21 cellular contexts compared by ENCODE assay signal in the genomic region with DNA sequence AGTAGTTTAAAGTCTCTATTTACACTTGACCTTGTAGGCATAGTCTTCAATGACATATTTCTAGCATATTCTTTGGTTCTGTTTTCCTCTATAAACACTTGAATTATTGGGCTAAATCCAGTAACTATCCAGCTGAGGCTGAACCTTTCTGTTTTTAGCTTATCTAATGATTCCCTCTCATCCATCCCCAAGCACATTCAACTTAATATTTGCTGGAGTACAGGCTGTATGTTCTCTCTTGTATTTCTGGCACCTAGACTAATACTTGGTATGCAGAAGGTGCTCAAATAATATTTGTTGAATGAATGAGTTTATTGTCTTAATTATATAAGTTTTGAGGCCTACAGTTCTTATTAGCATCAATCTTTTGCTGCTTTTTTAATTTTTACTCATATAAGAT.
"Had no signal": no experiment of that assay in that cellular context is flagged by ENCODE, and none has a peak within 500 bp of the region (broad histone marks: within the 10 kb centered on the region; RNA-seq: fewer than 3 reads in every experiment).

No MANE protein-coding gene starts in this region.

- H3K9me3 Mint-ChIP-seq: immature natural killer cell, mesothelial cell of epicardium, naive B cell had no signal

- H3K27ac Mint-ChIP-seq: mesothelial cell of epicardium had no signal

- ATAC-seq: foreskin keratinocyte, gastroesophageal sphincter, left lung, lower lobe of right lung, mucosa of descending colon had no signal

- H3K4me3 Mint-ChIP-seq: immature natural killer cell, mesothelial cell of epicardium, naive B cell had no signal

- DNase-seq: dermis blood vessel endothelial cell; dorsolateral prefrontal cortex; effector CD4-positive, alpha-beta T cell; effector memory CD4-positive, alpha-beta T cell; foreskin keratinocyte; heart left ventricle; hypothalamus; immature natural killer cell; islet precursor cell; kidney; kidney glomerular epithelial cell; left lung; lower lobe of right lung; mesenchymal stem cell; mucosa of descending colon; naive B cell had no signal

- H3K9me3 ChIP-seq: esophagus muscularis mucosa, gastroesophageal sphincter, heart left ventricle, left lung, lower lobe of right lung, mucosa of descending colon had no signal

- H3K27ac ChIP-seq: coronary artery, dorsolateral prefrontal cortex, esophagus muscularis mucosa, foreskin keratinocyte, gastroesophageal sphincter, heart left ventricle, hepatocyte, left lung, lower lobe of right lung had no signal

- H3K4me1 ChIP-seq: foreskin keratinocyte, left lung, lower lobe of right lung had no signal

- H3K4me3 ChIP-seq: coronary artery, dorsolateral prefrontal cortex, esophagus muscularis mucosa, gastroesophageal sphincter, heart left ventricle, hepatocyte, left lung, lower lobe of right lung, mucosa of descending colon had no signal

- H3K27me3 ChIP-seq: dorsolateral prefrontal cortex, esophagus muscularis mucosa, foreskin keratinocyte, gastroesophageal sphincter, heart left ventricle, hepatocyte, left lung had no signal
